In genomic region chr1:55876276-55877060, GRCh38 we compare ENCODE assay signal across 1 cellular context.
TF ChIP-seq lines count a peak whose summit lies in the region.

No MANE protein-coding gene starts in this region.

TF ChIP-seq in SK-N-SH treated with all-trans-retinoic acid at 6 μM for 48 hours, 23 proteins besides CTCF, POLR2A, EP300 and RAD21 (continued from another document):
- TF ChIP-seq TSHZ2 (CRISPR knock-in tag; IDR thresholded peaks at IDR 0.05): no peak
- no peak for TF ChIP-seq ZFP30 (CRISPR knock-in tag; IDR thresholded peaks at IDR 0.05)
- TF ChIP-seq ISL1 (CRISPR knock-in tag; IDR thresholded peaks at IDR 0.05): no peak
- no peak for TF ChIP-seq ESRRG (CRISPR knock-in tag; IDR thresholded peaks at IDR 0.05)
- no peak for TF ChIP-seq TCF4 (CRISPR knock-in tag; IDR thresholded peaks at IDR 0.05; ENCODE audit: borderline replicate concordance)
